In the genomic region with DNA sequence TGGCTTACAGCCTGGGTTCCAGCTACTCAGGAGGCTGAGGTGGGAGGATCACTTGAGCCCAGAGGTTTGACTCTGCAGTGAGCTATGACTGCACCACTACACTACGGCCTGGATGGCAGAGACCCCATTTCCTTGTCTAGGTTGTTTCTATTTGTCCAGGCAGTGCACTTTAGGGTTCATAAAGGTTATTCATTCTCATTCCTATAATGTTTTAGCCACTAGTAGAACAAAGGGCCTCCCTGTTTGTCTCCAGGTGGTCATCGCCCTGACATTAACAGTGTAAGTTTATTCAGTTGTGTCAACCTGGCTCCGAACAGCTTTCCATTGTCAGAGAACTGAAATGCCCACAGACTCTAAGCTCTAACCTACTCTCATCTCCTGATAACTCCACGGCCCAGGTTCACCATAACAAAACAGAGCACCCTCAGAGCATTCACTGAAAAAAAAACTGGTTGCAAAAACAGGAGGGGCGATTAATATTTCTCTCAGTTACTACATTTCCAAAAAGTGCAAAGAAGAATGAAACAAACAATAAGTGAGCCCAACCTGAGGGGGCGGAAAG, we compare ENCODE assay signal across 1 cellular context.
A peak's percentile ranks its signal among the peaks of the same experiment; 100 is the strongest.
TF ChIP-seq lines count a peak whose summit lies in the region.

No MANE protein-coding gene starts in this region.

TF ChIP-seq in HepG2, 621 proteins besides CTCF, POLR2A, EP300 and RAD21 (continued from another document and continues in another):
- TF ChIP-seq REST (IDR thresholded peaks at IDR 0.05; ENCODE audit: borderline replicate concordance in 1 of 2, low read depth in 1 of 2, low read length in 2 of 2) = no peak
- TF ChIP-seq MXD1 (CRISPR knock-in tag; IDR thresholded peaks at IDR 0.05) = no peak
- no peak for TF ChIP-seq PLRG1 (conservative IDR thresholded peaks at IDR 0.05)
- TF ChIP-seq, protein P1, sequence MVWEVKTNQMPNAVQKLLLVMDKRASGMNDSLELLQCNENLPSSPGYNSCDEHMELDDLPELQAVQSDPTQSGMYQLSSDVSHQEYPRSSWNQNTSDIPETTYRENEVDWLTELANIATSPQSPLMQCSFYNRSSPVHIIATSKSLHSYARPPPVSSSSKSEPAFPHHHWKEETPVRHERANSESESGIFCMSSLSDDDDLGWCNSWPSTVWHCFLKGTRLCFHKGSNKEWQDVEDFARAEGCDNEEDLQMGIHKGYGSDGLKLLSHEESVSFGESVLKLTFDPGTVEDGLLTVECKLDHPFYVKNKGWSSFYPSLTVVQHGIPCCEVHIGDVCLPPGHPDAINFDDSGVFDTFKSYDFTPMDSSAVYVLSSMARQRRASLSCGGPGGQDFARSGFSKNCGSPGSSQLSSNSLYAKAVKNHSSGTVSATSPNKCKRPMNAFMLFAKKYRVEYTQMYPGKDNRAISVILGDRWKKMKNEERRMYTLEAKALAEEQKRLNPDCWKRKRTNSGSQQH (CRISPR knock-in tag; IDR thresholded peaks at IDR 0.05; ENCODE audit: low read depth) = no peak
- TF ChIP-seq MAZ (IDR thresholded peaks at IDR 0.05; ENCODE audit: borderline replicate concordance, low read depth, low read length) = no peak
- TF ChIP-seq MAZ (CRISPR knock-in tag; IDR thresholded peaks at IDR 0.05; ENCODE audit: low read depth) = no peak
- TF ChIP-seq ZFP36L2 (CRISPR knock-in tag; IDR thresholded peaks at IDR 0.05) = no peak
- TF ChIP-seq HNRNPUL1 (IDR thresholded peaks at IDR 0.05; ENCODE audit: low read depth, low read length) = no peak
- no peak for TF ChIP-seq ZNF709 (CRISPR knock-in tag; IDR thresholded peaks at IDR 0.05)
- no peak for TF ChIP-seq TERF1 (CRISPR knock-in tag; IDR thresholded peaks at IDR 0.05)
- no peak for TF ChIP-seq NFYB (CRISPR knock-in tag; IDR thresholded peaks at IDR 0.05)
- TF ChIP-seq ZNF513 (CRISPR knock-in tag; conservative IDR thresholded peaks at IDR 0.05) = no peak
- TF ChIP-seq, protein P2, sequence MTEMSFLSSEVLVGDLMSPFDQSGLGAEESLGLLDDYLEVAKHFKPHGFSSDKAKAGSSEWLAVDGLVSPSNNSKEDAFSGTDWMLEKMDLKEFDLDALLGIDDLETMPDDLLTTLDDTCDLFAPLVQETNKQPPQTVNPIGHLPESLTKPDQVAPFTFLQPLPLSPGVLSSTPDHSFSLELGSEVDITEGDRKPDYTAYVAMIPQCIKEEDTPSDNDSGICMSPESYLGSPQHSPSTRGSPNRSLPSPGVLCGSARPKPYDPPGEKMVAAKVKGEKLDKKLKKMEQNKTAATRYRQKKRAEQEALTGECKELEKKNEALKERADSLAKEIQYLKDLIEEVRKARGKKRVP (CRISPR knock-in tag; IDR thresholded peaks at IDR 0.05) = peak in 1 of 2 experiments; percentile 33; a peak in 1 of 4 replicates
- no peak for TF ChIP-seq MXI1 (IDR thresholded peaks at IDR 0.05; ENCODE audit: borderline replicate concordance, low read depth, low read length)
- TF ChIP-seq RARA (CRISPR knock-in tag; IDR thresholded peaks at IDR 0.05) = peak; percentile 86
- TF ChIP-seq ZNF615 (CRISPR knock-in tag; IDR thresholded peaks at IDR 0.05; ENCODE audit: borderline replicate concordance) = no peak
- TF ChIP-seq, protein P3, sequence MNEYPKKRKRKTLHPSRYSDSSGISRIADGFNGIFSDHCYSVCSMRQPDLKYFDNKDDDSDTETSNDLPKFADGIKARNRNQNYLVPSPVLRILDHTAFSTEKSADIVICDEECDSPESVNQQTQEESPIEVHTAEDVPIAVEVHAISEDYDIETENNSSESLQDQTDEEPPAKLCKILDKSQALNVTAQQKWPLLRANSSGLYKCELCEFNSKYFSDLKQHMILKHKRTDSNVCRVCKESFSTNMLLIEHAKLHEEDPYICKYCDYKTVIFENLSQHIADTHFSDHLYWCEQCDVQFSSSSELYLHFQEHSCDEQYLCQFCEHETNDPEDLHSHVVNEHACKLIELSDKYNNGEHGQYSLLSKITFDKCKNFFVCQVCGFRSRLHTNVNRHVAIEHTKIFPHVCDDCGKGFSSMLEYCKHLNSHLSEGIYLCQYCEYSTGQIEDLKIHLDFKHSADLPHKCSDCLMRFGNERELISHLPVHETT (CRISPR knock-in tag; conservative IDR thresholded peaks at IDR 0.05) = no peak
- peak; percentile 57; the same call in 1 of the 2 replicates for TF ChIP-seq ZMYM4 (CRISPR knock-in tag; IDR thresholded peaks at IDR 0.05)
- peak; percentile 38; the same call in 1 of the 2 replicates for TF ChIP-seq ATF1 (CRISPR knock-in tag; IDR thresholded peaks at IDR 0.05)
- no peak for TF ChIP-seq ZNF784 (CRISPR knock-in tag; IDR thresholded peaks at IDR 0.05; ENCODE audit: borderline replicate concordance)
- TF ChIP-seq SKIL (CRISPR knock-in tag; IDR thresholded peaks at IDR 0.05; ENCODE audit: borderline replicate concordance) = no peak
- TF ChIP-seq PHB2 (IDR thresholded peaks at IDR 0.05; ENCODE audit: partially characterized antibody) = no peak
- TF ChIP-seq ZNF512B (CRISPR knock-in tag; IDR thresholded peaks at IDR 0.05; ENCODE audit: borderline replicate concordance) = 0 out of 2 replicates have a peak, but pooled peaks have one; percentile 62
- TF ChIP-seq HOMEZ (CRISPR knock-in tag; IDR thresholded peaks at IDR 0.05; ENCODE audit: low read depth) = no peak
- peak; percentile 68; the same call in 1 of the 2 replicates for TF ChIP-seq RXRA (CRISPR knock-in tag; IDR thresholded peaks at IDR 0.05)
- TF ChIP-seq FOXP1 (IDR thresholded peaks at IDR 0.05) = no peak
- peak; percentile 53; the same call in 1 of the 2 replicates for TF ChIP-seq FOXP1 (CRISPR knock-in tag; IDR thresholded peaks at IDR 0.05)
- TF ChIP-seq FOSL2 (CRISPR knock-in tag; IDR thresholded peaks at IDR 0.05) = peak; percentile 41; the same call in 1 of the 2 replicates
- no peak for TF ChIP-seq ZBTB38 (CRISPR knock-in tag; IDR thresholded peaks at IDR 0.05)
- TF ChIP-seq MLLT10 (CRISPR knock-in tag; IDR thresholded peaks at IDR 0.05) = no peak
- no peak for TF ChIP-seq YY1 (IDR thresholded peaks at IDR 0.05; ENCODE audit: insufficient read depth, insufficient replicate concordance, low read depth, low read length)
- TF ChIP-seq FOXK1 (CRISPR knock-in tag; IDR thresholded peaks at IDR 0.05; ENCODE audit: borderline replicate concordance, low read depth) = no peak
- no peak for TF ChIP-seq POLR2G (IDR thresholded peaks at IDR 0.05; ENCODE audit: low read depth, low read length)
- no peak for TF ChIP-seq TFDP2 (CRISPR knock-in tag; IDR thresholded peaks at IDR 0.05)
- no peak for TF ChIP-seq MAF1 (CRISPR knock-in tag; IDR thresholded peaks at IDR 0.05; ENCODE audit: borderline replicate concordance)
- no peak for TF ChIP-seq CBX1 (IDR thresholded peaks at IDR 0.05; ENCODE audit: low read depth)
- no peak for TF ChIP-seq EEA1 (CRISPR knock-in tag; IDR thresholded peaks at IDR 0.05; ENCODE audit: borderline replicate concordance)
